Comparison of ENCODE assay signal across 26 cellular contexts in genomic region chr6:52707963-52708680, GRCh38. TPM values are rescaled to one million over a fixed set of nuclear protein-coding genes. Genes with fewer than 3 reads are reported as not detected.
"Had no signal": no experiment of that assay in that cellular context is flagged by ENCODE, and none has a peak within 500 bp of the region (broad histone marks: within the 10 kb centered on the region; RNA-seq: fewer than 3 reads in every experiment).

No MANE protein-coding gene starts in this region.

- H3K27ac ChIP-seq: ascending aorta, cardiac muscle cell, SJSA1 had no signal

- H3K27me3 ChIP-seq: ascending aorta, cardiac muscle cell, SJSA1 had no signal

- H3K4me2 ChIP-seq: SK-N-SH had no signal

- DNase-seq: activated CD4-positive, alpha-beta T cell treated with anti-CD3 and anti-CD28 coated beads, Interleukin-2, amount 10 ng/mL, durations not matched to agents 24 days and 14 days; activated CD4-positive, alpha-beta T cell treated with anti-CD3 and anti-CD28 coated beads, Interleukin-2, amount 50 U/mL, for 4 hours; activated CD8-positive, alpha-beta T cell treated with anti-CD3 and anti-CD28 coated beads for 36 hours; activated gamma-delta T cell; activated naive CD4-positive, alpha-beta T cell treated with Interleukin-2 at 50 U/mL for 16 hours; activated naive CD8-positive, alpha-beta T cell treated with anti-CD3 and anti-CD28 coated beads, Interleukin-2, amount 10 ng/mL, durations not matched to agents 7 days and 5 days; activated T-cell treated with anti-CD3 and anti-CD28 coated beads, Interleukin-2, amount 50 U/mL, for 24 hours; amygdala; NCI-H1048; NCI-H1105 treated with DMSO at 0.1 percent for 48 hours; NCI-H1436; NCI-H1694; NCI-H1930; NCI-H2081 treated with DMSO at 0.1 percent for 48 hours; NCI-H226; NCI-H446 treated with DMSO at 0.1 percent for 48 hours; NCI-H524; SHP77 treated with DMSO at 0.1 percent for 48 hours; SK-N-SH had no signal

- H3K9me3 ChIP-seq: ascending aorta, SJSA1 had no signal

- H3K36me3 ChIP-seq: ascending aorta, cardiac muscle cell, SJSA1 had no signal

- H3K9me2 ChIP-seq: SK-N-SH had no signal

- H3K4me3 ChIP-seq: ascending aorta, cardiac muscle cell, SJSA1 had no signal

- ATAC-seq: activated CD8-positive, alpha-beta T cell treated with anti-CD3 and anti-CD28 coated beads for 36 hours; Panc1 had no signal

- H3K4me1 ChIP-seq: ascending aorta, SJSA1 had no signal

RNA-seq across cellular contexts. Expression of gene GSTA2, which starts 55.2 kb away (rescaled TPM):
- total RNA-seq: activated CD4-positive, alpha-beta T cell treated with anti-CD3 and anti-CD28 coated beads, Interleukin-2, amount 10 ng/mL, durations not matched to agents 24 days and 14 days; activated CD8-positive, alpha-beta memory T cell treated with anti-CD3 and anti-CD28 coated beads for 36 hours; activated CD8-positive, alpha-beta T cell treated with anti-CD3 and anti-CD28 coated beads for 36 hours; activated naive CD8-positive, alpha-beta T cell treated with anti-CD3 and anti-CD28 coated beads, Interleukin-2, amount 10 ng/mL, durations not matched to agents 7 days and 5 days; activated T-helper 2 cell treated with anti-CD3 and anti-CD28 coated beads, Interferon-gamma antibody, Interleukin-2, Interleukin-4, amounts not matched to agents 10 μg/mL and 5 μg/mL and 100 μg/mL, durations not matched to agents 14 hours and 24 hours and 36 hours; ascending aorta; cardiac muscle cell; RPMI7951; SJSA1 had no signal
- polyA plus RNA-seq: SK-N-SH had no signal
